8 cellular contexts compared by ENCODE assay signal in genomic region chr17:35089846-35090193, GRCh38. TPM values are rescaled to one million over a fixed set of nuclear protein-coding genes. Genes with fewer than 3 reads are reported as not detected.
DNase-seq lines count a peak whose midpoint lies in the region; ATAC-seq and TF ChIP-seq lines count a peak whose summit lies in the region.

No MANE protein-coding gene starts in this region.

- H3K4me3 Mint-ChIP-seq in activated CD4-positive, alpha-beta memory T cell treated with anti-CD3 and anti-CD28 coated beads for 36 hours, result peak overlapping the region; percentile 75

- peaks cover 44 to 52% of the 10 kb centered on the region in 2 experiments for H3K4me1 ChIP-seq in neutrophil (ENCODE audit: control insufficient read depth in 1 of 2, insufficient read depth in 1 of 2, low read depth in 1 of 2, low read length in 1 of 2)

- H3K27me3 Mint-ChIP-seq in activated CD4-positive, alpha-beta memory T cell treated with anti-CD3 and anti-CD28 coated beads for 36 hours, result no peaks in the 10 kb centered on the region

- H3K4me3 ChIP-seq in neutrophil (ENCODE audit: low read depth in 1 of 2, low read length in 1 of 2), result peak overlapping the region; percentile 70 to 99

- TF ChIP-seq CTCF in neutrophil (IDR thresholded peaks at IDR 0.05), result no peak

- peaks cover 3% of the 10 kb centered on the region for H3K36me3 Mint-ChIP-seq in activated CD4-positive, alpha-beta memory T cell treated with anti-CD3 and anti-CD28 coated beads for 36 hours

- no peak for ATAC-seq in GM18520 (IDR thresholded peaks at IDR 0.05; ENCODE audit: unreplicated experiment)

- H3K27me3 ChIP-seq in neutrophil, result no peaks in the 10 kb centered on the region

- peaks cover 44% of the 10 kb centered on the region for H3K4me1 Mint-ChIP-seq in activated CD4-positive, alpha-beta memory T cell treated with anti-CD3 and anti-CD28 coated beads for 36 hours (ENCODE audit: low read depth)

- POLR2A ChIA-PET in activated CD4-positive, alpha-beta memory T cell treated with anti-CD3 and anti-CD28 coated beads for 36 hours (lab: Charles Lee), result interaction anchor here (1.0 to 2.2 kb wide), 7 partner anchors 26 to 90 kb away, joined by 3 to 24 read pairs (median 6); partner anchors contain the start of genes FNDC8 and RFFL

- H3K27ac ChIP-seq in neutrophil, result peak overlapping the region; percentile 95

- H3K36me3 ChIP-seq in neutrophil, result no peaks in the 10 kb centered on the region

- peak; percentile 26 for DNase-seq in activated T-cell treated with anti-CD3 and anti-CD28 coated beads for 24 hours (ENCODE audit: low read depth)
- DNase-seq in activated T-cell treated with anti-CD3 and anti-CD28 coated beads, Interleukin-2, amount 50 U/mL, for 1 hour, result no peak
- peak; percentile 82 for DNase-seq in KBM-7
- peak; percentile 62 for DNase-seq in activated CD4-positive, alpha-beta memory T cell treated with anti-CD3 and anti-CD28 coated beads for 36 hours
- DNase-seq in fibroblast of peridontal ligament (ENCODE audit: extremely low read depth), result peak; percentile 38
- DNase-seq in DMS153 (lab: John Stamatoyannopoulos, UW), result no peak

- intact Hi-C loops in activated CD4-positive, alpha-beta memory T cell treated with anti-CD3 and anti-CD28 coated beads for 36 hours (cut with micrococcal nuclease), result loop anchor here (1.0 to 2.0 kb wide), 8 partner anchors 17 to 153 kb away; partner anchors contain the start of genes LIG3, RAD51D and SLFN5

- CTCF ChIA-PET in activated CD4-positive, alpha-beta memory T cell treated with anti-CD3 and anti-CD28 coated beads for 36 hours (lab: Charles Lee), result interaction anchor here (0.7 to 3.7 kb wide), 32 partner anchors 8 to 548 kb away, joined by 3 to 43 read pairs (median 5); partner anchors contain the start of genes RAD51D and RFFL

- H3K27ac Mint-ChIP-seq in activated CD4-positive, alpha-beta memory T cell treated with anti-CD3 and anti-CD28 coated beads for 36 hours, result peak overlapping the region; percentile 94

- no peaks in the 10 kb centered on the region for H3K9me3 ChIP-seq in neutrophil

- no peaks in the 10 kb centered on the region for H3K9me3 Mint-ChIP-seq in activated CD4-positive, alpha-beta memory T cell treated with anti-CD3 and anti-CD28 coated beads for 36 hours

- in situ Hi-C loops in KBM-7 (cut with MboI; ENCODE audit: low pct_unique_long_range_greater_than_20kb, low sequenced_read_pairs), result no loop called here

RNA-seq across cellular contexts. Expression of gene RFFL, which starts 26.3 kb away (rescaled TPM):
- total RNA-seq in activated CD4-positive, alpha-beta memory T cell treated with anti-CD3 and anti-CD28 coated beads for 36 hours, result 10 to 100 TPM; 30.5 to 32.8 TPM

RNA-seq across cellular contexts. Expression of gene RAD51D, which starts 29.8 kb away (rescaled TPM):
- total RNA-seq in activated CD4-positive, alpha-beta memory T cell treated with anti-CD3 and anti-CD28 coated beads for 36 hours, result 10 to 100 TPM; 29.7 to 36.7 TPM

RNA-seq across cellular contexts. Expression of gene FNDC8, which starts 31.6 kb away (rescaled TPM):
- not detected for total RNA-seq in activated CD4-positive, alpha-beta memory T cell treated with anti-CD3 and anti-CD28 coated beads for 36 hours

RNA-seq across cellular contexts. Expression of gene NLE1, which starts 52.3 kb away (rescaled TPM):
- total RNA-seq in activated CD4-positive, alpha-beta memory T cell treated with anti-CD3 and anti-CD28 coated beads for 36 hours, result 10 to 100 TPM; 29.9 to 31.4 TPM

RNA-seq across cellular contexts. Expression of gene UNC45B, which starts 57.8 kb away (rescaled TPM):
- total RNA-seq in activated CD4-positive, alpha-beta memory T cell treated with anti-CD3 and anti-CD28 coated beads for 36 hours, result under 1 TPM; 0.05 to 0.07 TPM

Comparison
In these comparisons a context has a peak if more than half of its experiments do, and no peak if none do; other contexts are left out.
1. DNase-seq: peak in activated T-cell treated with anti-CD3 and anti-CD28 coated beads for 24 hours (single experiment), KBM-7 (single experiment), activated CD4-positive, alpha-beta memory T cell treated with anti-CD3 and anti-CD28 coated beads for 36 hours (single experiment) and fibroblast of peridontal ligament (single experiment); none in activated T-cell treated with anti-CD3 and anti-CD28 coated beads, Interleukin-2, amount 50 U/mL, for 1 hour (single experiment) and DMS153 (single experiment).